In the genomic region with DNA sequence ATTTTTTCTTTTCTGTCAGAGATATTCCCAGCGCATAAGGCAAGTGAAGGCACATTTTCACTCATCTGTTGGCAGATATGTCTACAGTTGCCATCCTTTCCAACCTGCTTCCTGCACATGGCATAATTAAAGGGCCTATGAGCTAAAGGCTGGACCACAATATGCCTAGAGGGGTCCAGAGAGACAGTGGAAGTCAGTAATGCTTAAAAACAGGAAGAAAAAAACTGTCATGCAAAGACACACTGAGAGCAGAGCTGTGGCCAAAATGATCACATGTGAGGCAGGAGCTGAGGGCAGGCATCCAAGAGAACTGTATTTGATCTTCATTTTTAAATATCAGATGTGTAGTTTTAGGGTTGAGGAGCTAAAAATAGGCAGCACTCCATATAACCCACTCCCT, we compare ENCODE assay signal across 29 cellular contexts.
"Had no signal": no experiment of that assay in that cellular context is flagged by ENCODE, and none has a peak within 500 bp of the region (broad histone marks: within the 10 kb centered on the region; RNA-seq: fewer than 3 reads in every experiment).

No MANE protein-coding gene starts in this region.

- H3K9me3 Mint-ChIP-seq: activated CD4-positive, alpha-beta memory T cell treated with anti-CD3 and anti-CD28 coated beads for 36 hours; activated naive CD4-positive, alpha-beta T cell treated with anti-CD3 and anti-CD28 coated beads, Interleukin-2, amount 10 ng/mL, durations not matched to agents 7 days and 5 days; activated naive CD8-positive, alpha-beta T cell treated with anti-CD3 and anti-CD28 coated beads, Interleukin-2, amount 10 ng/mL, durations not matched to agents 7 days and 5 days; activated T-helper 1 cell treated with anti-CD3 and anti-CD28 coated beads, Interleukin-12 subunit alpha, Interleukin-12 subunit beta, Interleukin-2, Interleukin-4 antibody, amounts not matched to agents 30 ng/mL and 10 ng/mL and 1 ng/mL, durations not matched to agents 14 hours and 24 hours and 36 hours; dendritic cell treated with granulocyte-macrophage colony-stimulating factor and Interleukin-4, amounts not matched to agents 40 ng/mL and 50 ng/mL, for 4 days; endodermal cell had no signal

- ATAC-seq: left lung; lower lobe of right lung; sciatic nerve; stimulated activated naive CD8-positive, alpha-beta T cell treated with anti-CD3 and anti-CD28 coated beads, Interleukin-15, Interleukin-2, amounts not matched to agents 100 U/mL and 50 U/mL, for 24 hours had no signal

- H3K27ac ChIP-seq: ascending aorta, brain microvascular endothelial cell, esophagus squamous epithelium, left lung, lower lobe of right lung, neutrophil, ovary, skin epidermis, testis, transverse colon had no signal

- H3K9me3 ChIP-seq: ascending aorta, esophagus squamous epithelium, left lung, lower lobe of right lung, neutrophil, ovary, testis, transverse colon had no signal

- DNase-seq: activated CD4-positive, alpha-beta memory T cell treated with anti-CD3 and anti-CD28 coated beads for 36 hours; activated CD4-positive, alpha-beta T cell treated with anti-CD3 and anti-CD28 coated beads, Interleukin-2, amount 10 ng/mL, durations not matched to agents 24 days and 14 days; activated CD4-positive, CD25-positive, alpha-beta regulatory T cell treated with anti-CD3 and anti-CD28 coated beads, Interleukin-2, amount 50 U/mL, for 72 hours; activated CD8-positive, alpha-beta memory T cell treated with anti-CD3 and anti-CD28 coated beads, Interleukin-2, amount 50 U/mL, for 4 hours; activated gamma-delta T cell; activated naive CD4-positive, alpha-beta T cell treated with anti-CD3 and anti-CD28 coated beads, Interleukin-2, amount 10 ng/mL, durations not matched to agents 7 days and 5 days; activated naive CD8-positive, alpha-beta T cell treated with anti-CD3 and anti-CD28 coated beads, Interleukin-2, amount 10 ng/mL, durations not matched to agents 7 days and 5 days; activated T-cell treated with anti-CD3 and anti-CD28 coated beads, Interleukin-2, amount 50 U/mL, for 1 hour; brain microvascular endothelial cell; endodermal cell; esophagus squamous epithelium; left lung; lower lobe of right lung; mesenchymal stem cell; ovary; retina; stimulated activated CD4-positive, alpha-beta T cell treated with anti-CD3 and anti-CD28 coated beads, Interleukin-12 subunit alpha, Interleukin-12 subunit beta, amount 100 ng/mL, for 4 hours; stimulated activated CD4-positive, alpha-beta T cell treated with anti-CD3 and anti-CD28 coated beads, Interleukin-4, amount 100 ng/mL, for 1 hour; stimulated activated naive CD8-positive, alpha-beta T cell treated with anti-CD3 and anti-CD28 coated beads, Interleukin-15, Interleukin-2, amounts not matched to agents 100 U/mL and 50 U/mL, for 24 hours; testis; transverse colon had no signal

- H3K27me3 Mint-ChIP-seq: activated CD4-positive, alpha-beta memory T cell treated with anti-CD3 and anti-CD28 coated beads for 36 hours; activated CD4-positive, alpha-beta T cell treated with anti-CD3 and anti-CD28 coated beads, Interleukin-2, amount 10 ng/mL, durations not matched to agents 24 days and 14 days; activated naive CD4-positive, alpha-beta T cell treated with anti-CD3 and anti-CD28 coated beads, Interleukin-2, amount 10 ng/mL, durations not matched to agents 7 days and 5 days; activated naive CD8-positive, alpha-beta T cell treated with anti-CD3 and anti-CD28 coated beads, Interleukin-2, amount 10 ng/mL, durations not matched to agents 7 days and 5 days had no signal

- H3K4me3 Mint-ChIP-seq: activated CD4-positive, alpha-beta memory T cell treated with anti-CD3 and anti-CD28 coated beads for 36 hours; activated CD4-positive, alpha-beta T cell treated with anti-CD3 and anti-CD28 coated beads, Interleukin-2, amount 10 ng/mL, durations not matched to agents 24 days and 14 days; activated naive CD4-positive, alpha-beta T cell treated with anti-CD3 and anti-CD28 coated beads, Interleukin-2, amount 10 ng/mL, durations not matched to agents 7 days and 5 days; activated naive CD8-positive, alpha-beta T cell treated with anti-CD3 and anti-CD28 coated beads, Interleukin-2, amount 10 ng/mL, durations not matched to agents 7 days and 5 days; activated T-helper 1 cell treated with anti-CD3 and anti-CD28 coated beads, Interleukin-12 subunit alpha, Interleukin-12 subunit beta, Interleukin-2, Interleukin-4 antibody, amounts not matched to agents 30 ng/mL and 10 ng/mL and 1 ng/mL, durations not matched to agents 14 hours and 24 hours and 36 hours; dendritic cell treated with granulocyte-macrophage colony-stimulating factor and Interleukin-4, amounts not matched to agents 40 ng/mL and 50 ng/mL, for 4 days; endodermal cell; nephron had no signal

- H3K4me3 ChIP-seq: ascending aorta, esophagus squamous epithelium, left lung, lower lobe of right lung, ovary, skin epidermis, testis, transverse colon had no signal

- H3K27me3 ChIP-seq: ascending aorta, brain microvascular endothelial cell, esophagus squamous epithelium, left lung, neutrophil, ovary, testis, transverse colon had no signal

- H3K4me1 Mint-ChIP-seq: endodermal cell, nephron had no signal

- H3K36me3 ChIP-seq: ascending aorta, brain microvascular endothelial cell, esophagus squamous epithelium, left lung, lower lobe of right lung, neutrophil, ovary, transverse colon had no signal

- H3K36me3 Mint-ChIP-seq: activated naive CD4-positive, alpha-beta T cell treated with anti-CD3 and anti-CD28 coated beads, Interleukin-2, amount 10 ng/mL, durations not matched to agents 7 days and 5 days had no signal

- H3K27ac Mint-ChIP-seq: activated CD4-positive, alpha-beta memory T cell treated with anti-CD3 and anti-CD28 coated beads for 36 hours; activated CD4-positive, alpha-beta T cell treated with anti-CD3 and anti-CD28 coated beads, Interleukin-2, amount 10 ng/mL, durations not matched to agents 24 days and 14 days; activated naive CD4-positive, alpha-beta T cell treated with anti-CD3 and anti-CD28 coated beads, Interleukin-2, amount 10 ng/mL, durations not matched to agents 7 days and 5 days; activated naive CD8-positive, alpha-beta T cell treated with anti-CD3 and anti-CD28 coated beads, Interleukin-2, amount 10 ng/mL, durations not matched to agents 7 days and 5 days; activated T-helper 1 cell treated with anti-CD3 and anti-CD28 coated beads, Interleukin-12 subunit alpha, Interleukin-12 subunit beta, Interleukin-2, Interleukin-4 antibody, amounts not matched to agents 30 ng/mL and 10 ng/mL and 1 ng/mL, durations not matched to agents 14 hours and 24 hours and 36 hours; dendritic cell treated with granulocyte-macrophage colony-stimulating factor and Interleukin-4, amounts not matched to agents 40 ng/mL and 50 ng/mL, for 4 days; endodermal cell; nephron; progenitor cell of endocrine pancreas had no signal
